8 cellular contexts compared by ENCODE assay signal in genomic region chr13:30551194-30551593, GRCh38.
A peak's percentile ranks its signal among the peaks of the same experiment; 100 is the strongest.
DNase-seq lines count a peak whose midpoint lies in the region; ATAC-seq, FAIRE-seq and TF ChIP-seq lines count a peak whose summit lies in the region.

No MANE protein-coding gene starts in this region.

- TF ChIP-seq CTCF in A549 (IDR thresholded peaks at IDR 0.05) (peak; percentile 27), GM06990 (IDR thresholded peaks at IDR 0.05; ENCODE audit: insufficient read depth, low read length, poor library complexity, severe bottlenecking) (peak; percentile 56), LNCAP (IDR thresholded peaks at IDR 0.05) (peak; percentile 49), activated B cell treated with CpG ODN at 0.5 μM for 24 hours (IDR thresholded peaks at IDR 0.05) (no peak), upper lobe of left lung (IDR thresholded peaks at IDR 0.05) (peak in 3 of 6 experiments; percentile 25 to 50 (median 43))

- peaks cover 11% of the 10 kb centered on the region for H3K4me1 Mint-ChIP-seq in activated B cell treated with CpG ODN at 0.5 μM for 24 hours

- POLR2A ChIA-PET in A549 (lab: Yijun Ruan, JAX), result no interaction called here
- POLR2A ChIA-PET in activated B cell treated with CpG ODN at 0.5 μM for 24 hours (lab: Charles Lee), result interaction anchor here (0.7 to 1.3 kb wide), 2 partner anchors 9 to 87 kb away, joined by 4 to 6 read pairs; no protein-coding TSS in a partner anchor

- H3K4me3 Mint-ChIP-seq in activated B cell treated with CpG ODN at 0.5 μM for 24 hours, result no peak overlapping the region

- DNase-seq in A549 (ENCODE audit: low read depth in 1 of 2, low spot score in 1 of 2), result peak in 1 of 2 experiments; percentile 45
- DNase-seq in GM06990 (ENCODE audit: extremely low read depth, insufficient read length), result no peak
- no peak for DNase-seq in activated B cell treated with CpG ODN at 0.5 μM for 24 hours
- no peak for DNase-seq in left lobe of liver (ENCODE audit: low spot score)
- no peak for DNase-seq in upper lobe of left lung

- ATAC-seq in A549 (peak; percentile 54 to 85; a peak in 3 of 6 replicates), activated B cell treated with CpG ODN at 0.5 μM for 24 hours (ENCODE audit: low read depth) (peak; percentile 85), left lobe of liver (peak; percentile 94), upper lobe of left lung (ENCODE audit: low FRiP score in 2 of 2) (no peak), GM19324 (IDR thresholded peaks at IDR 0.05; ENCODE audit: low FRiP score, unreplicated experiment) (no peak), HG03095 (IDR thresholded peaks at IDR 0.05; ENCODE audit: unreplicated experiment) (no peak)

- peaks cover 2% of the 10 kb centered on the region for H3K36me3 Mint-ChIP-seq in activated B cell treated with CpG ODN at 0.5 μM for 24 hours (ENCODE audit: low read depth)

- H3K4me2 ChIP-seq in A549, result no peak overlapping the region

- H3K27me3 ChIP-seq in GM06990 (replicated peaks; ENCODE audit: control insufficient read depth, insufficient read depth, low read length) (no peaks in the 10 kb centered on the region), upper lobe of left lung (no peaks in the 10 kb centered on the region)

- H3K4me1 ChIP-seq in A549 (peaks cover 5% of the 10 kb centered on the region; the same call in 1 of the 3 replicates), upper lobe of left lung (no peaks in the 10 kb centered on the region)

- peaks cover 3% of the 10 kb centered on the region for H3K9me3 Mint-ChIP-seq in activated B cell treated with CpG ODN at 0.5 μM for 24 hours

- CTCF ChIA-PET in A549 (lab: Yijun Ruan, JAX) (interaction anchor here (1.0 to 2.5 kb wide), 2 partner anchors 9 to 419 kb away, joined by 4 to 9 read pairs; no protein-coding TSS in a partner anchor), activated B cell treated with CpG ODN at 0.5 μM for 24 hours (lab: Charles Lee) (interaction anchor here (1.0 to 2.2 kb wide), 4 partner anchors 127 to 420 kb away, joined by 3 to 18 read pairs (median 5); no protein-coding TSS in a partner anchor)

- no peak overlapping the region for H3K27ac Mint-ChIP-seq in activated B cell treated with CpG ODN at 0.5 μM for 24 hours

- no peak overlapping the region for H3K27ac ChIP-seq in A549
- H3K27ac ChIP-seq in upper lobe of left lung, result no peak overlapping the region

- H3K36me3 ChIP-seq in GM06990 (ENCODE audit: control insufficient read depth, insufficient read depth, low read length) (no peaks in the 10 kb centered on the region), upper lobe of left lung (no peaks in the 10 kb centered on the region)

- H3K9me3 ChIP-seq in A549, result no peaks in the 10 kb centered on the region
- H3K9me3 ChIP-seq in upper lobe of left lung, result no peaks in the 10 kb centered on the region

- TF ChIP-seq EP300 in A549 (IDR thresholded peaks at IDR 0.05), result no peak
- TF ChIP-seq EP300 in upper lobe of left lung (IDR thresholded peaks at IDR 0.05), result no peak

- TF ChIP-seq POLR2A in A549 (IDR thresholded peaks at IDR 0.05; ENCODE audit: low read length) (no peak), upper lobe of left lung (IDR thresholded peaks at IDR 0.05) (no peak)

- no peaks in the 10 kb centered on the region for H3K27me3 Mint-ChIP-seq in activated B cell treated with CpG ODN at 0.5 μM for 24 hours

- H3K4me3 ChIP-seq in A549, result no peak overlapping the region
- H3K4me3 ChIP-seq in GM06990 (replicated peaks; ENCODE audit: low read depth, low read length), result no peak overlapping the region
- H3K4me3 ChIP-seq in upper lobe of left lung, result no peak overlapping the region

- FAIRE-seq in A549 (lab: Jason Lieb, UNC), result no peak

- peak; percentile 51; a peak in 4 of 5 replicates for TF ChIP-seq RAD21 in A549 (conservative IDR thresholded peaks at IDR 0.05 in 1 of 2, IDR thresholded peaks at IDR 0.05 in 1 of 2)

- intact Hi-C loops in activated B cell treated with CpG ODN at 0.5 μM for 24 hours (cut with micrococcal nuclease), result loop anchor here (1.0 to 2.0 kb wide), 7 partner anchors 22 to 419 kb away; no protein-coding TSS in a partner anchor

- 69% methylated on average over 2 of the region's 2 CpGs for WGBS in A549 (ENCODE audit: missing lambda C conversion rate)
- WGBS in upper lobe of left lung, 2 donors, result 66 to 71% methylated on average over 2 of the region's 2 CpGs

TF ChIP-seq in A549, 52 proteins besides CTCF, POLR2A, EP300 and RAD21:
- TF ChIP-seq HOXA7 (CRISPR knock-in tag; IDR thresholded peaks at IDR 0.05) (no peak), SMC3 (IDR thresholded peaks at IDR 0.05) (peak; percentile 28; the same call in 1 of the 3 replicates), MYC (IDR thresholded peaks at IDR 0.05; ENCODE audit: borderline replicate concordance, low read length) (no peak), HES2 (IDR thresholded peaks at IDR 0.05) (no peak)

Comparison
In these comparisons a context has a peak if more than half of its experiments do, and no peak if none do; other contexts are left out.
1. ATAC-seq: peak in A549 (2 of 2), activated B cell treated with CpG ODN at 0.5 μM for 24 hours (single experiment) and left lobe of liver (single experiment); none in upper lobe of left lung (0 of 2), GM19324 (single experiment) and HG03095 (single experiment).